ENCODE assay signal across 19 cellular contexts in genomic region chr5:142920888-142921612, GRCh38.
"Had no signal": no experiment of that assay in that cellular context is flagged by ENCODE, and none has a peak within 500 bp of the region (broad histone marks: within the 10 kb centered on the region; RNA-seq: fewer than 3 reads in every experiment).

No MANE protein-coding gene starts in this region.

- H3K9me3 Mint-ChIP-seq: activated CD4-positive, alpha-beta memory T cell treated with anti-CD3 and anti-CD28 coated beads, Interleukin-2, amount 10 ng/mL, durations not matched to agents 7 days and 5 days; activated naive CD8-positive, alpha-beta T cell treated with anti-CD3 and anti-CD28 coated beads, Interleukin-2, amount 10 ng/mL, durations not matched to agents 7 days and 5 days; activated T-helper 2 cell treated with anti-CD3 and anti-CD28 coated beads, Interferon-gamma antibody, Interleukin-2, Interleukin-4, amounts not matched to agents 10 μg/mL and 5 μg/mL and 100 μg/mL, durations not matched to agents 14 hours and 24 hours and 36 hours; brain; stimulated activated naive CD8-positive, alpha-beta T cell treated with anti-CD3 and anti-CD28 coated beads, Interleukin-15, Interleukin-2, amounts not matched to agents 100 ng/mL and 50 ng/mL, for 24 hours had no signal

- H3K36me3 Mint-ChIP-seq: brain had no signal

- H3K36me3 ChIP-seq: colonic mucosa, uterus had no signal

- H3K4me1 ChIP-seq: colonic mucosa, uterus had no signal

- H3K27me3 Mint-ChIP-seq: activated CD4-positive, alpha-beta memory T cell treated with anti-CD3 and anti-CD28 coated beads, Interleukin-2, amount 10 ng/mL, durations not matched to agents 7 days and 5 days; activated CD8-positive, alpha-beta memory T cell treated with anti-CD3 and anti-CD28 coated beads, Interleukin-2, amount 10 ng/mL, durations not matched to agents 7 days and 5 days; activated naive CD8-positive, alpha-beta T cell treated with anti-CD3 and anti-CD28 coated beads, Interleukin-2, amount 10 ng/mL, durations not matched to agents 7 days and 5 days; brain; progenitor cell of endocrine pancreas; stimulated activated naive CD8-positive, alpha-beta T cell treated with anti-CD3 and anti-CD28 coated beads, Interleukin-15, Interleukin-2, amounts not matched to agents 100 ng/mL and 50 ng/mL, for 24 hours had no signal

- H3K27ac ChIP-seq: colonic mucosa, transverse colon had no signal

- DNase-seq: activated CD4-positive, alpha-beta memory T cell treated with anti-CD3 and anti-CD28 coated beads, Interleukin-2, amount 10 ng/mL, durations not matched to agents 7 days and 5 days; activated CD4-positive, alpha-beta T cell treated with anti-CD3 and anti-CD28 coated beads for 48 hours; activated CD4-positive, CD25-positive, alpha-beta regulatory T cell; activated CD8-positive, alpha-beta memory T cell treated with anti-CD3 and anti-CD28 coated beads, Interleukin-2, amount 10 ng/mL, durations not matched to agents 7 days and 5 days; activated naive CD4-positive, alpha-beta T cell treated with Interleukin-2 at 50 U/mL for 16 hours; activated naive CD8-positive, alpha-beta T cell treated with anti-CD3 and anti-CD28 coated beads, Interleukin-2, amount 10 ng/mL, durations not matched to agents 7 days and 5 days; central memory CD4-positive, alpha-beta T cell; colonic mucosa; foreskin melanocyte; glutamatergic neuron; left ventricle myocardium superior; T1000; transverse colon; uterus had no signal

- H3K9me3 ChIP-seq: colonic mucosa, transverse colon, uterus had no signal

- H3K27me3 ChIP-seq: colonic mucosa, transverse colon, uterus had no signal

- H3K27ac Mint-ChIP-seq: activated CD4-positive, alpha-beta memory T cell treated with anti-CD3 and anti-CD28 coated beads, Interleukin-2, amount 10 ng/mL, durations not matched to agents 7 days and 5 days; activated CD8-positive, alpha-beta memory T cell treated with anti-CD3 and anti-CD28 coated beads, Interleukin-2, amount 10 ng/mL, durations not matched to agents 7 days and 5 days; activated naive CD8-positive, alpha-beta T cell treated with anti-CD3 and anti-CD28 coated beads, Interleukin-2, amount 10 ng/mL, durations not matched to agents 7 days and 5 days; activated T-helper 2 cell treated with anti-CD3 and anti-CD28 coated beads, Interferon-gamma antibody, Interleukin-2, Interleukin-4, amounts not matched to agents 10 μg/mL and 5 μg/mL and 100 μg/mL, durations not matched to agents 14 hours and 24 hours and 36 hours; brain; progenitor cell of endocrine pancreas; stimulated activated naive CD8-positive, alpha-beta T cell treated with anti-CD3 and anti-CD28 coated beads, Interleukin-15, Interleukin-2, amounts not matched to agents 100 ng/mL and 50 ng/mL, for 24 hours had no signal

- H3K4me3 ChIP-seq: colonic mucosa, transverse colon, uterus had no signal

- ATAC-seq: activated CD8-positive, alpha-beta memory T cell treated with anti-CD3 and anti-CD28 coated beads, Interleukin-2, amount 10 ng/mL, durations not matched to agents 7 days and 5 days; left ventricle myocardium superior had no signal

- FAIRE-seq: keratinocyte had no signal

- H3K4me3 Mint-ChIP-seq: activated CD4-positive, alpha-beta memory T cell treated with anti-CD3 and anti-CD28 coated beads, Interleukin-2, amount 10 ng/mL, durations not matched to agents 7 days and 5 days; activated CD8-positive, alpha-beta memory T cell treated with anti-CD3 and anti-CD28 coated beads, Interleukin-2, amount 10 ng/mL, durations not matched to agents 7 days and 5 days; activated naive CD8-positive, alpha-beta T cell treated with anti-CD3 and anti-CD28 coated beads, Interleukin-2, amount 10 ng/mL, durations not matched to agents 7 days and 5 days; brain; stimulated activated naive CD8-positive, alpha-beta T cell treated with anti-CD3 and anti-CD28 coated beads, Interleukin-15, Interleukin-2, amounts not matched to agents 100 ng/mL and 50 ng/mL, for 24 hours had no signal
